1 cellular context compared by ENCODE assay signal in the genomic region with DNA sequence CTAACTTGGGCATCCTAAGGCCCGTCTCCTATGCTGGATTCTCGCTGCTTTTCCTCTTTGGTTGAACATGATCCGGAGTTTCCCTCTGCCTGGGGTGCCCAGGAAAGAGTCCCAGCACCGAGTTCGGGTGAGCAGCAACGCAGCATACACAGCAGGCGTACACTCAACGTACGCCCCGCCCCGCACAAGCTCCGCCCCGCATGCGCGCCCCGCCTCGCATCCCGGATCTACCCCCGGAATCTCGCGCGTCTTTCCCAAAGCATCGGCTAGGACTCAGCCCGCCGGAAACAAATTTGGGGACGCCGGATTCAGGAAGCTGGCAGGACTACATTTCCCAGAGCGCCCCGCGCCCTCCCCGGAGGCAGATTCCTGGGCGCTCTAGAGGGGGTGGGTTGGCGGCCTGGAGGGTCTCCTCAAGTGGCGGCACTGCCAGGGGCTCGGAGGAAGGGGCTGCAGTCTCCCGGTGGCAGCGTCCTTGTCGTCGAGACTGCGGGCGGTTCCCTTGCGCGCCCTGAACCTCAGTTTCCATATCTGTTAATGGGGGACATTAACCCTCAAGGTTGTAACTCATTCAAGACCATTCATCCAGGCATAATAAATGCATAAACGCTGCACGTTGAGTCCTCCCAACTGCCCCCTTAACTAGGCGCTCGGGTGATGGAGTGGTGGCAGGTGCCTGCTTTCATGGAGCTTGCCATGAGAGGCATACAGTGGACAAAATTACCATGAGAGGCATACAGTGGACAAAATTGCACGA.
TF ChIP-seq lines count a peak whose summit lies in the region.

No MANE protein-coding gene starts in this region.

TF ChIP-seq in HepG2, 621 proteins besides CTCF, POLR2A, EP300 and RAD21 (continued from another document and continues in another):
- TF ChIP-seq TOPORS (CRISPR knock-in tag; IDR thresholded peaks at IDR 0.05) = no peak
- no peak for TF ChIP-seq HOXA9 (CRISPR knock-in tag; IDR thresholded peaks at IDR 0.05; ENCODE audit: borderline replicate concordance)
- TF ChIP-seq, protein P1, sequence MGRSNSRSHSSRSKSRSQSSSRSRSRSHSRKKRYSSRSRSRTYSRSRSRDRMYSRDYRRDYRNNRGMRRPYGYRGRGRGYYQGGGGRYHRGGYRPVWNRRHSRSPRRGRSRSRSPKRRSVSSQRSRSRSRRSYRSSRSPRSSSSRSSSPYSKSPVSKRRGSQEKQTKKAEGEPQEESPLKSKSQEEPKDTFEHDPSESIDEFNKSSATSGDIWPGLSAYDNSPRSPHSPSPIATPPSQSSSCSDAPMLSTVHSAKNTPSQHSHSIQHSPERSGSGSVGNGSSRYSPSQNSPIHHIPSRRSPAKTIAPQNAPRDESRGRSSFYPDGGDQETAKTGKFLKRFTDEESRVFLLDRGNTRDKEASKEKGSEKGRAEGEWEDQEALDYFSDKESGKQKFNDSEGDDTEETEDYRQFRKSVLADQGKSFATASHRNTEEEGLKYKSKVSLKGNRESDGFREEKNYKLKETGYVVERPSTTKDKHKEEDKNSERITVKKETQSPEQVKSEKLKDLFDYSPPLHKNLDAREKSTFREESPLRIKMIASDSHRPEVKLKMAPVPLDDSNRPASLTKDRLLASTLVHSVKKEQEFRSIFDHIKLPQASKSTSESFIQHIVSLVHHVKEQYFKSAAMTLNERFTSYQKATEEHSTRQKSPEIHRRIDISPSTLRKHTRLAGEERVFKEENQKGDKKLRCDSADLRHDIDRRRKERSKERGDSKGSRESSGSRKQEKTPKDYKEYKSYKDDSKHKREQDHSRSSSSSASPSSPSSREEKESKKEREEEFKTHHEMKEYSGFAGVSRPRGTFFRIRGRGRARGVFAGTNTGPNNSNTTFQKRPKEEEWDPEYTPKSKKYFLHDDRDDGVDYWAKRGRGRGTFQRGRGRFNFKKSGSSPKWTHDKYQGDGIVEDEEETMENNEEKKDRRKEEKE (IDR thresholded peaks at IDR 0.05) = no peak
- 0 out of 2 replicates have a peak, but pooled peaks have one; percentile 72 for TF ChIP-seq HOXD1 (CRISPR knock-in tag; IDR thresholded peaks at IDR 0.05)
- no peak for TF ChIP-seq SOX13 (IDR thresholded peaks at IDR 0.05)
- peak in 1 of 2 experiments; percentile 8; a peak in 1 of 4 replicates for TF ChIP-seq SOX13 (CRISPR knock-in tag; conservative IDR thresholded peaks at IDR 0.05 in 1 of 2, IDR thresholded peaks at IDR 0.05 in 1 of 2)
- TF ChIP-seq, protein P2, sequence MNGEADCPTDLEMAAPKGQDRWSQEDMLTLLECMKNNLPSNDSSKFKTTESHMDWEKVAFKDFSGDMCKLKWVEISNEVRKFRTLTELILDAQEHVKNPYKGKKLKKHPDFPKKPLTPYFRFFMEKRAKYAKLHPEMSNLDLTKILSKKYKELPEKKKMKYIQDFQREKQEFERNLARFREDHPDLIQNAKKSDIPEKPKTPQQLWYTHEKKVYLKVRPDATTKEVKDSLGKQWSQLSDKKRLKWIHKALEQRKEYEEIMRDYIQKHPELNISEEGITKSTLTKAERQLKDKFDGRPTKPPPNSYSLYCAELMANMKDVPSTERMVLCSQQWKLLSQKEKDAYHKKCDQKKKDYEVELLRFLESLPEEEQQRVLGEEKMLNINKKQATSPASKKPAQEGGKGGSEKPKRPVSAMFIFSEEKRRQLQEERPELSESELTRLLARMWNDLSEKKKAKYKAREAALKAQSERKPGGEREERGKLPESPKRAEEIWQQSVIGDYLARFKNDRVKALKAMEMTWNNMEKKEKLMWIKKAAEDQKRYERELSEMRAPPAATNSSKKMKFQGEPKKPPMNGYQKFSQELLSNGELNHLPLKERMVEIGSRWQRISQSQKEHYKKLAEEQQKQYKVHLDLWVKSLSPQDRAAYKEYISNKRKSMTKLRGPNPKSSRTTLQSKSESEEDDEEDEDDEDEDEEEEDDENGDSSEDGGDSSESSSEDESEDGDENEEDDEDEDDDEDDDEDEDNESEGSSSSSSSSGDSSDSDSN (CRISPR knock-in tag; IDR thresholded peaks at IDR 0.05) = no peak; the same call in 1 of the 2 replicates
- TF ChIP-seq ZNF746 (CRISPR knock-in tag; IDR thresholded peaks at IDR 0.05) = no peak
- TF ChIP-seq, protein P3, sequence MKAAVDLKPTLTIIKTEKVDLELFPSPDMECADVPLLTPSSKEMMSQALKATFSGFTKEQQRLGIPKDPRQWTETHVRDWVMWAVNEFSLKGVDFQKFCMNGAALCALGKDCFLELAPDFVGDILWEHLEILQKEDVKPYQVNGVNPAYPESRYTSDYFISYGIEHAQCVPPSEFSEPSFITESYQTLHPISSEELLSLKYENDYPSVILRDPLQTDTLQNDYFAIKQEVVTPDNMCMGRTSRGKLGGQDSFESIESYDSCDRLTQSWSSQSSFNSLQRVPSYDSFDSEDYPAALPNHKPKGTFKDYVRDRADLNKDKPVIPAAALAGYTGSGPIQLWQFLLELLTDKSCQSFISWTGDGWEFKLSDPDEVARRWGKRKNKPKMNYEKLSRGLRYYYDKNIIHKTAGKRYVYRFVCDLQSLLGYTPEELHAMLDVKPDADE (CRISPR knock-in tag; IDR thresholded peaks at IDR 0.05) = no peak
- no peak for TF ChIP-seq TCF12 (IDR thresholded peaks at IDR 0.05)
- TF ChIP-seq TCF12 (CRISPR knock-in tag; IDR thresholded peaks at IDR 0.05) = 0 out of 2 replicates have a peak, but pooled peaks have one; percentile 28
- peak; percentile 76; the same call in 1 of the 2 replicates for TF ChIP-seq KLF12 (CRISPR knock-in tag; IDR thresholded peaks at IDR 0.05; ENCODE audit: borderline replicate concordance)
- TF ChIP-seq, protein P4, sequence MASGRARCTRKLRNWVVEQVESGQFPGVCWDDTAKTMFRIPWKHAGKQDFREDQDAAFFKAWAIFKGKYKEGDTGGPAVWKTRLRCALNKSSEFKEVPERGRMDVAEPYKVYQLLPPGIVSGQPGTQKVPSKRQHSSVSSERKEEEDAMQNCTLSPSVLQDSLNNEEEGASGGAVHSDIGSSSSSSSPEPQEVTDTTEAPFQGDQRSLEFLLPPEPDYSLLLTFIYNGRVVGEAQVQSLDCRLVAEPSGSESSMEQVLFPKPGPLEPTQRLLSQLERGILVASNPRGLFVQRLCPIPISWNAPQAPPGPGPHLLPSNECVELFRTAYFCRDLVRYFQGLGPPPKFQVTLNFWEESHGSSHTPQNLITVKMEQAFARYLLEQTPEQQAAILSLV (CRISPR knock-in tag; IDR thresholded peaks at IDR 0.05; ENCODE audit: borderline replicate concordance) = peak; percentile 83; the same call in 1 of the 2 replicates
- TF ChIP-seq, protein P5, sequence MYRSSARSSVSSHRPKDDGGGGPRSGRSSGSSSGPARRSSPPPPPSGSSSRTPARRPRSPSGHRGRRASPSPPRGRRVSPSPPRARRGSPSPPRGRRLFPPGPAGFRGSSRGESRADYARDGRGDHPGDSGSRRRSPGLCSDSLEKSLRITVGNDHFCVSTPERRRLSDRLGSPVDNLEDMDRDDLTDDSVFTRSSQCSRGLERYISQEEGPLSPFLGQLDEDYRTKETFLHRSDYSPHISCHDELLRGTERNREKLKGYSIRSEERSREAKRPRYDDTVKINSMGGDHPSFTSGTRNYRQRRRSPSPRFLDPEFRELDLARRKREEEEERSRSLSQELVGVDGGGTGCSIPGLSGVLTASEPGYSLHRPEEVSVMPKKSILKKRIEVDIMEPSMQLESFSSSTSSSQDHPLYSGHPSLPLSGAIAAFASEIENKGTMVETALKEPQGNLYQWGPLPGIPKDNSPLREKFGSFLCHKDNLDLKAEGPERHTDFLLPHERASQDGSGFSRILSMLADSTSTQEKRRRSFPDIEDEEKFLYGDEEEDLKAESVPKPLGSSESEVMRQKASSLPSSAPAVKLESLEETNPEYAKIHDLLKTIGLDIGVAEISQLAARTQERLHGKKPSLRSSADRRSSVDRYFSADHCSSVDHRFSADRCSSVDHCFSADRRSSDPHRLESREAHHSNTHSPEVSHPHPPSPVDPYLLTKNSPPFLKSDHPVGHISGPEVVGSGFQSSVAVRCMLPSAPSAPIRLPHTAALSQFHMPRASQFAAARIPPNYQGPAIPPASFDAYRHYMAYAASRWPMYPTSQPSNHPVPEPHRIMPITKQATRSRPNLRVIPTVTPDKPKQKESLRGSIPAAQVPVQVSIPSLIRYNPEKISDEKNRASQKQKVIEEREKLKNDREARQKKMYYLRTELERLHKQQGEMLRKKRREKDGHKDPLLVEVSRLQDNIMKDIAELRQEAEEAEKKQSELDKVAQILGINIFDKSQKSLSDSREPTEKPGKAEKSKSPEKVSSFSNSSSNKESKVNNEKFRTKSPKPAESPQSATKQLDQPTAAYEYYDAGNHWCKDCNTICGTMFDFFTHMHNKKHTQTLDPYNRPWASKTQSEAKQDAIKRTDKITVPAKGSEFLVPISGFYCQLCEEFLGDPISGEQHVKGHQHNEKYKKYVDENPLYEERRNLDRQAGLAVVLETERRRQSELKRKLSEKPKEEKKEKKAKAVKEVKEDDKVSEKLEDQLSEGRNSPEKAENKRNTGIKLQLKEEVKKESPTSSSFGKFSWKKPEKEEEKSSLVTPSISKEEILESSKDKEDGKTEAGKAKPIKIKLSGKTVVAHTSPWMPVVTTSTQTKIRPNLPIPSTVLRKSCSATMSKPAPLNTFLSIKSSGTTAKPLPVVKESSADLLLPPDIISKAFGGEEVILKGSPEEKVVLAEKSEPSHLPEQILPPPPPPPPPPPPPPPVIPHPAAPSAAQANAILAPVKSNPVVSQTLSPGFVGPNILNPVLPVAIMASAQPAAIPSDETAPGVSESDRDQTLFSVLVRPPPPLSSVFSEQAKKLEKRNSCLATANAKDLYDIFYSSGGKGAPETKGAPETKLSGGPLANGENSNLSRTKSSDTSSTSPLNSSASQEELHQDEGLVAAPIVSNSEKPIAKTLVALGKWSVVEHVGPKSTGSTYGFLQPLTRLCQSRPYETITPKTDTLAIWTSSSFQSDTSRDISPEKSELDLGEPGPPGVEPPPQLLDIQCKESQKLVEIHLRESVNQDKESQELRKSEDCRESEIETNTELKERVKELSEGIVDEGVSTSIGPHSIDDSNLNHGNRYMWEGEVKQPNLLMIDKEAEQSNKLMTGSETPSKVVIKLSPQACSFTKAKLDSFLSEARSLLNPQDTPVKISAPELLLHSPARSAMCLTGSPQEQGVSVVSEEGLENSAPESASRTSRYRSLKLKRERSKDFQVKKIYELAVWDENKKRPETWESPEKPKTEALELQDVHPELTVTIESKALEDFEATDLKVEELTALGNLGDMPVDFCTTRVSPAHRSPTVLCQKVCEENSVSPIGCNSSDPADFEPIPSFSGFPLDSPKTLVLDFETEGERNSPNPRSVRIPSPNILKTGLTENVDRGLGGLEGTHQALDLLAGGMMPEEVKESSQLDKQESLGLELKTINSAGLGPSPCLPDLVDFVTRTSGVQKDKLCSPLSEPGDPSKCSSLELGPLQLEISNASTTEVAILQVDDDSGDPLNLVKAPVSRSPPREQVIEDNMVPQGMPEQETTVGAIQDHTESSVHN (CRISPR knock-in tag; IDR thresholded peaks at IDR 0.05) = no peak
- 0 out of 2 replicates have a peak, but pooled peaks have one; percentile 57 for TF ChIP-seq ZSCAN29 (CRISPR knock-in tag; conservative IDR thresholded peaks at IDR 0.05)
- TF ChIP-seq MAFF (IDR thresholded peaks at IDR 0.05; ENCODE audit: low read depth, low read length) = no peak
- peak; percentile 42; the same call in 1 of the 2 replicates for TF ChIP-seq ZIK1 (CRISPR knock-in tag; IDR thresholded peaks at IDR 0.05; ENCODE audit: borderline replicate concordance, low read depth)
- TF ChIP-seq, protein P6, sequence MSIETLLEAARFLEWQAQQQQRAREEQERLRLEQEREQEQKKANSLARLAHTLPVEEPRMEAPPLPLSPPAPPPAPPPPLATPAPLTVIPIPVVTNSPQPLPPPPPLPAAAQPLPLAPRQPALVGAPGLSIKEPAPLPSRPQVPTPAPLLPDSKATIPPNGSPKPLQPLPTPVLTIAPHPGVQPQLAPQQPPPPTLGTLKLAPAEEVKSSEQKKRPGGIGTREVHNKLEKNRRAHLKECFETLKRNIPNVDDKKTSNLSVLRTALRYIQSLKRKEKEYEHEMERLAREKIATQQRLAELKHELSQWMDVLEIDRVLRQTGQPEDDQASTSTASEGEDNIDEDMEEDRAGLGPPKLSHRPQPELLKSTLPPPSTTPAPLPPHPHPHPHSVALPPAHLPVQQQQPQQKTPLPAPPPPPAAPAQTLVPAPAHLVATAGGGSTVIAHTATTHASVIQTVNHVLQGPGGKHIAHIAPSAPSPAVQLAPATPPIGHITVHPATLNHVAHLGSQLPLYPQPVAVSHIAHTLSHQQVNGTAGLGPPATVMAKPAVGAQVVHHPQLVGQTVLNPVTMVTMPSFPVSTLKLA (IDR thresholded peaks at IDR 0.05) = peak; percentile 41
- TF ChIP-seq ESRRA (CRISPR knock-in tag; IDR thresholded peaks at IDR 0.05; ENCODE audit: low read depth) = peak; percentile 43; the same call in 1 of the 2 replicates
- no peak; the same call in 1 of the 2 replicates for TF ChIP-seq GATAD2A (CRISPR knock-in tag; IDR thresholded peaks at IDR 0.05)
- peak; percentile 73; the same call in 1 of the 2 replicates for TF ChIP-seq FOXK1 (CRISPR knock-in tag; IDR thresholded peaks at IDR 0.05; ENCODE audit: borderline replicate concordance, low read depth)
- TF ChIP-seq, protein P7, sequence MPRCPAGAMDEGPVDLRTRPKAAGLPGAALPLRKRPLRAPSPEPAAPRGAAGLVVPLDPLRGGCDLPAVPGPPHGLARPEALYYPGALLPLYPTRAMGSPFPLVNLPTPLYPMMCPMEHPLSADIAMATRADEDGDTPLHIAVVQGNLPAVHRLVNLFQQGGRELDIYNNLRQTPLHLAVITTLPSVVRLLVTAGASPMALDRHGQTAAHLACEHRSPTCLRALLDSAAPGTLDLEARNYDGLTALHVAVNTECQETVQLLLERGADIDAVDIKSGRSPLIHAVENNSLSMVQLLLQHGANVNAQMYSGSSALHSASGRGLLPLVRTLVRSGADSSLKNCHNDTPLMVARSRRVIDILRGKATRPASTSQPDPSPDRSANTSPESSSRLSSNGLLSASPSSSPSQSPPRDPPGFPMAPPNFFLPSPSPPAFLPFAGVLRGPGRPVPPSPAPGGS (CRISPR knock-in tag; IDR thresholded peaks at IDR 0.05) = no peak; the same call in 1 of the 2 replicates
- no peak for TF ChIP-seq ZSCAN22 (CRISPR knock-in tag; IDR thresholded peaks at IDR 0.05)
- TF ChIP-seq, protein P8, sequence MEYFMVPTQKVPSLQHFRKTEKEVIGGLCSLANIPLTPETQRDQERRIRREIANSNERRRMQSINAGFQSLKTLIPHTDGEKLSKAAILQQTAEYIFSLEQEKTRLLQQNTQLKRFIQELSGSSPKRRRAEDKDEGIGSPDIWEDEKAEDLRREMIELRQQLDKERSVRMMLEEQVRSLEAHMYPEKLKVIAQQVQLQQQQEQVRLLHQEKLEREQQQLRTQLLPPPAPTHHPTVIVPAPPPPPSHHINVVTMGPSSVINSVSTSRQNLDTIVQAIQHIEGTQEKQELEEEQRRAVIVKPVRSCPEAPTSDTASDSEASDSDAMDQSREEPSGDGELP (IDR thresholded peaks at IDR 0.05; ENCODE audit: borderline replicate concordance, low read depth) = peak; percentile 42; the same call in 1 of the 2 replicates
- no peak for TF ChIP-seq ZNF446 (CRISPR knock-in tag; IDR thresholded peaks at IDR 0.05)
- TF ChIP-seq ZNF225 (CRISPR knock-in tag; IDR thresholded peaks at IDR 0.05) = no peak
- TF ChIP-seq REL (CRISPR knock-in tag; conservative IDR thresholded peaks at IDR 0.05) = no peak
- peak; percentile 66 for TF ChIP-seq ZFX (CRISPR knock-in tag; IDR thresholded peaks at IDR 0.05; ENCODE audit: low read depth)
- TF ChIP-seq, protein P9, sequence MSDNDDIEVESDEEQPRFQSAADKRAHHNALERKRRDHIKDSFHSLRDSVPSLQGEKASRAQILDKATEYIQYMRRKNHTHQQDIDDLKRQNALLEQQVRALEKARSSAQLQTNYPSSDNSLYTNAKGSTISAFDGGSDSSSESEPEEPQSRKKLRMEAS (IDR thresholded peaks at IDR 0.05) = peak; percentile 13; the same call in 1 of the 2 replicates
- no peak for TF ChIP-seq ZNF776 (CRISPR knock-in tag; IDR thresholded peaks at IDR 0.05)
